Comparison of ENCODE assay signal across 1 cellular context in the genomic region with DNA sequence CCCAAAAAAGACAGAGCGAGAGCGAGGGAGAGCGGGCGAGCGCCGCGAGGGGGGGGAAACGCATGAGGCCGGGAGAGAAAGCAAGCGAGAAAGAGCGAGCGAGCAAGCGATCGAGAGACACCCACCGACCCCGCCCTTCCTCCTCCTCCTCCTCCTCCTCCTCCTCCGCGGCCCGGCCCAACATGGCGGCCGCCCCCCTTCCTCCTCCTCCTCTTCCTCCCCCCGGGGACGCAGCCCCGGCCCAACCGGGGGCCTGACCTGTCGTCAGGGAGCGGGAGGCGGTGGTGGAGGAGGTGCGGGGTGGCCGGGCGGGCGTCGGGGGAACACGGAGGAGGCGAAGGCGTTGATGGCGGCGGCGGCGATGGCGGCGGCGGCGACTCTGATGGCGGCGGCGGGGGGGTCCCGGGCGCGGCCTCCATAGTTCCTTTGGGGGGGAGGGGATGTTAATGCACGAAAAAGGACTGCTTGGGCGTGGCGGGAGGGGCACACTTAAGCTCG.
TF ChIP-seq lines count a peak whose summit lies in the region.

No MANE protein-coding gene starts in this region.

TF ChIP-seq in H1, 55 proteins besides CTCF, POLR2A, EP300 and RAD21:
- TF ChIP-seq FOSL1 (IDR thresholded peaks at IDR 0.05; ENCODE audit: insufficient read depth, low read depth, low read length) (0 out of 2 replicates have a peak, but pooled peaks have one; percentile 9), SAP30 (IDR thresholded peaks at IDR 0.05; ENCODE audit: insufficient read depth, insufficient replicate concordance, low read length) (no peak), TBP (IDR thresholded peaks at IDR 0.05; ENCODE audit: low read depth, low read length) (peak; percentile 75; the same call in 1 of the 2 replicates), TCF12 (IDR thresholded peaks at IDR 0.05; ENCODE audit: low read depth, low read length) (0 out of 2 replicates have a peak, but pooled peaks have one; percentile 20), PHF8 (conservative IDR thresholded peaks at IDR 0.05; ENCODE audit: low read depth, low read length) (no peak; the same call in 1 of the 2 replicates), HDAC6 (IDR thresholded peaks at IDR 0.05; ENCODE audit: low read depth, low read length) (no peak), EGR1 (IDR thresholded peaks at IDR 0.05; ENCODE audit: borderline replicate concordance, low read depth, low read length) (peak; percentile 50; the same call in 1 of the 2 replicates), TAF7 (optimal IDR thresholded peaks at IDR 0.05; ENCODE audit: borderline replicate concordance, low read depth, low read length) (peak; percentile 90), SIN3A (conservative IDR thresholded peaks at IDR 0.05 in 1 of 2, IDR thresholded peaks at IDR 0.05 in 1 of 2; ENCODE audit: low read depth in 1 of 2, low read length in 2 of 2) (no peak), CHD2 (IDR thresholded peaks at IDR 0.05; ENCODE audit: low read length) (no peak), SIRT6 (IDR thresholded peaks at IDR 0.05; ENCODE audit: low read length) (no peak), TAF1 (IDR thresholded peaks at IDR 0.05; ENCODE audit: low read depth, low read length) (peak; percentile 91), YY1 (IDR thresholded peaks at IDR 0.05; ENCODE audit: low read depth, low read length) (peak; percentile 94), GTF2F1 (IDR thresholded peaks at IDR 0.05; ENCODE audit: borderline replicate concordance, low read depth, low read length) (peak; percentile 5; the same call in 1 of the 2 replicates), CREB1 (IDR thresholded peaks at IDR 0.05) (peak; percentile 4; the same call in 1 of the 2 replicates), POLR2AphosphoS5 (IDR thresholded peaks at IDR 0.05; ENCODE audit: low read depth, low read length) (peak; percentile 74)
- TF ChIP-seq, protein P1, sequence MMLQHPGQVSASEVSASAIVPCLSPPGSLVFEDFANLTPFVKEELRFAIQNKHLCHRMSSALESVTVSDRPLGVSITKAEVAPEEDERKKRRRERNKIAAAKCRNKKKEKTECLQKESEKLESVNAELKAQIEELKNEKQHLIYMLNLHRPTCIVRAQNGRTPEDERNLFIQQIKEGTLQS (IDR thresholded peaks at IDR 0.05; ENCODE audit: insufficient read depth, low read depth, low read length): no peak
- TF ChIP-seq, protein P2, sequence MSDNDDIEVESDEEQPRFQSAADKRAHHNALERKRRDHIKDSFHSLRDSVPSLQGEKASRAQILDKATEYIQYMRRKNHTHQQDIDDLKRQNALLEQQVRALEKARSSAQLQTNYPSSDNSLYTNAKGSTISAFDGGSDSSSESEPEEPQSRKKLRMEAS (IDR thresholded peaks at IDR 0.05): peak; percentile 81
TF ChIP-seq in H1: peak in this region for 11.
